In genomic region chr4:141376769-141377168, GRCh38 we compare ENCODE assay signal across 23 cellular contexts.
A peak's percentile ranks its signal among the peaks of the same experiment; 100 is the strongest.
DNase-seq lines count a peak whose midpoint lies in the region; ATAC-seq and TF ChIP-seq lines count a peak whose summit lies in the region.
"Had no signal": no experiment of that assay in that cellular context is flagged by ENCODE, and none has a peak within 500 bp of the region (broad histone marks: within the 10 kb centered on the region; RNA-seq: fewer than 3 reads in every experiment).

No MANE protein-coding gene starts in this region.

- DNase-seq in prostate gland (ENCODE audit: low spot score) (no peak), kidney glomerular epithelial cell (lab: John Stamatoyannopoulos, UW) (no peak), A172 (ENCODE audit: low spot score) (no peak)
- no peak for DNase-seq in stimulated activated naive CD4-positive, alpha-beta T cell treated with Interleukin-2 at 50 U/mL for 16 hours (lab: John Stamatoyannopoulos, UW)
- DNase-seq: activated CD4-positive, CD25-positive, alpha-beta regulatory T cell; activated CD8-positive, alpha-beta memory T cell treated with anti-CD3 and anti-CD28 coated beads for 24 hours; CD4-positive, alpha-beta memory T cell; endodermal cell; heart right ventricle; immature natural killer cell; Karpas-422; lower lobe of right lung; NCI-H1092; NCI-H2081; NCI-H526; right lobe of liver; stimulated activated naive CD8-positive, alpha-beta T cell treated with anti-CD3 and anti-CD28 coated beads, Interleukin-15, Interleukin-2, amounts not matched to agents 100 U/mL and 50 U/mL, for 24 hours had no signal

- H3K27ac ChIP-seq in OCI-LY3 (ENCODE audit: low read length) (no peak overlapping the region), prostate gland (no peak overlapping the region)
- H3K27ac ChIP-seq: heart right ventricle, lower lobe of right lung, right lobe of liver, SJSA1, tibial nerve had no signal

- no peaks in the 10 kb centered on the region for H4K20me1 ChIP-seq in OCI-LY3 (ENCODE audit: insufficient read depth, low read length)

- H3K36me3 ChIP-seq in OCI-LY3 (replicated peaks; ENCODE audit: low read depth, low read length) (no peaks in the 10 kb centered on the region), prostate gland (no peaks in the 10 kb centered on the region)
- H3K36me3 ChIP-seq: heart right ventricle, lower lobe of right lung, right lobe of liver, SJSA1, tibial nerve had no signal

- TF ChIP-seq CTCF in OCI-LY3 (IDR thresholded peaks at IDR 0.05; ENCODE audit: low read depth, low read length), result no peak
- no peak for TF ChIP-seq CTCF in prostate gland (IDR thresholded peaks at IDR 0.05)

- WGBS in prostate gland, result 96% methylated on average over 2 of the region's 2 CpGs

- no peaks in the 10 kb centered on the region for H3K27me3 ChIP-seq in OCI-LY3 (ENCODE audit: low read depth, low read length)
- no peaks in the 10 kb centered on the region for H3K27me3 ChIP-seq in prostate gland (replicated peaks; ENCODE audit: insufficient read depth)
- H3K27me3 ChIP-seq: heart right ventricle, right lobe of liver, SJSA1, tibial nerve had no signal

- H3K79me2 ChIP-seq in OCI-LY3 (ENCODE audit: low read length), result no peaks in the 10 kb centered on the region

- no peak for TF ChIP-seq POLR2A in prostate gland (IDR thresholded peaks at IDR 0.05)

- H2AFZ ChIP-seq in OCI-LY3 (ENCODE audit: low read depth, low read length), result 0 out of 2 replicates have a peak overlapping the region, but pooled peaks have one; percentile 10

- no peak overlapping the region for H3K9ac ChIP-seq in OCI-LY3 (ENCODE audit: low read length)

- ATAC-seq in GM18867 (IDR thresholded peaks at IDR 0.05; ENCODE audit: unreplicated experiment), result peak; percentile 98
- peak; percentile 90 for ATAC-seq in GM21526 (IDR thresholded peaks at IDR 0.05; ENCODE audit: low FRiP score, unreplicated experiment)
- ATAC-seq in HG02885 (IDR thresholded peaks at IDR 0.05; ENCODE audit: poor library complexity, unreplicated experiment), result peak; percentile 97
- ATAC-seq: right lobe of liver; stimulated activated naive CD8-positive, alpha-beta T cell treated with anti-CD3 and anti-CD28 coated beads, Interleukin-15, Interleukin-2, amounts not matched to agents 100 U/mL and 50 U/mL, for 24 hours had no signal

- intact Hi-C loops in prostate gland (cut with DNase I), result no loop called here

- H3K4me2 ChIP-seq in OCI-LY3 (ENCODE audit: low read length), result no peak overlapping the region

- H3K4me3 ChIP-seq in OCI-LY3 (ENCODE audit: low read length), result no peak overlapping the region
- H3K4me3 ChIP-seq in prostate gland, result no peak overlapping the region
- H3K4me3 ChIP-seq: heart right ventricle, lower lobe of right lung, right lobe of liver, SJSA1, tibial nerve had no signal

- no peaks in the 10 kb centered on the region for H3K4me1 ChIP-seq in OCI-LY3 (ENCODE audit: low read length)
- no peaks in the 10 kb centered on the region for H3K4me1 ChIP-seq in prostate gland (replicated peaks)
- H3K4me1 ChIP-seq: heart right ventricle, lower lobe of right lung, right lobe of liver, tibial nerve had no signal

- H3K9me3 ChIP-seq in OCI-LY3 (ENCODE audit: insufficient read depth, low read length) (no peaks in the 10 kb centered on the region), prostate gland (no peaks in the 10 kb centered on the region)
- H3K9me3 ChIP-seq: lower lobe of right lung, right lobe of liver, SJSA1, tibial nerve had no signal
